Comparison of ENCODE assay signal across 8 cellular contexts in the genomic region with DNA sequence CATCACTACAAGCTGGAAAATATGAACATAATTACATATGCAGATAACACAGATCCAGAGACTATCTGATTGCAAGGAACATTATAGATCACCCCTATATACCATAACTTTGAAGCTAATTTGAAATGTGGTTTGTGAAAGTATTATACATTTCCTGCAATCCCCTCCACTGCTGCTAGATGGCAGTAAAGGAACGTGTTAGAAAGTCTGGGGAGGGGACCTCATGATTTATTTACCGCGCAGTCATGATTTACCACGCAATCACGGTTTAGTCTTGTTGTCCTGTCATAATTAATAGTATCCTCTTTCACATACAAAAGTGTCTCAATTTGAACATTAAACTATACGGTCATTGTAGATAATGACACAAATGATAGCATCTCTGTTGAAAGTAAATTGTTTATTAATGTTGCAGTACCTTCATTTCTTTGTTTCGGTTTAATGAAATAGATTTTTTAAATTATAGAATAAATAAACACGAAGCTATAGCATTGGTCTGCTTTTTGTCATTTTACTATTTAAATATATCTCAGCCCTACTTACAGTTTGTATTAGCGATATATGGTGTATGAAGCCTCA.
DNase-seq lines count a peak whose midpoint lies in the region; ATAC-seq and TF ChIP-seq lines count a peak whose summit lies in the region.

No MANE protein-coding gene starts in this region.

- H3K4me2 ChIP-seq in IMR-90 (ENCODE audit: low read depth, low read length) (peak overlapping the region; percentile 94), hepatocyte (peak overlapping the region; percentile 58)

- DNase-seq in AG04449 (ENCODE audit: low read depth, low spot score) (no peak), GM10266 (ENCODE audit: extremely low spot score) (peak; percentile 48), IMR-90 (peak; percentile 63), RKO (ENCODE audit: low spot score) (peak; percentile 86), hepatocyte (ENCODE audit: low spot score) (peak; percentile 73)
- peak; percentile 14 for DNase-seq in activated naive CD8-positive, alpha-beta T cell treated with anti-CD3 and anti-CD28 coated beads, Interleukin-2, amount 50 U/mL, for 16 hours (ENCODE audit: low read depth, low spot score)
- DNase-seq in stimulated activated CD4-positive, alpha-beta T cell treated with anti-CD3 and anti-CD28 coated beads, Interleukin-15, amount 100 ng/mL, for 24 hours: peak; percentile 60

- no peaks in the 10 kb centered on the region for H3K4me1 ChIP-seq in IMR-90 (ENCODE audit: control insufficient read depth, insufficient read depth, low read length)
- H3K4me1 ChIP-seq in hepatocyte (ENCODE audit: insufficient read depth): no peaks in the 10 kb centered on the region

- H4K8ac ChIP-seq in IMR-90 (ENCODE audit: low read depth in 2 of 2, low read length in 2 of 2): no peak overlapping the region

- H2BK120ac ChIP-seq in IMR-90 (ENCODE audit: low read depth, low read length): no peak overlapping the region; the same call in 1 of the 2 replicates

- WGBS in IMR-90 (ENCODE audit: extremely low coverage in 2 of 2, insufficient read length in 1 of 2), 2 experiments: no CpG with 5 or more reads among the region's 9 CpGs
- WGBS in hepatocyte (ENCODE audit: low lambda C conversion rate, missing lambda C conversion rate): 24% methylated on average over 9 of the region's 9 CpGs

- H2BK20ac ChIP-seq in IMR-90 (ENCODE audit: low read depth, low read length): no peak overlapping the region

- no peak overlapping the region for H3K23ac ChIP-seq in IMR-90 (ENCODE audit: low read depth, low read length)

- intact Hi-C loops in IMR-90 (cut with micrococcal nuclease): loop anchor here (1.0 to 10.0 kb wide), 3 partner anchors 69 to 401 kb away; no protein-coding TSS in a partner anchor

- BruUV-seq in IMR-90 (replicated peaks; lab: Mats Ljungman, UMichigan): no TSS peak

- POLR2A ChIA-PET in AG04449 (lab: Yijun Ruan, JAX): interaction anchor here (1.2 kb wide), 1 partner anchor 46 kb away, joined by 3 read pairs; no protein-coding TSS in a partner anchor
- POLR2A ChIA-PET in IMR-90 (lab: Charles Lee; ENCODE audit: unreplicated experiment): no interaction called here

- no peak overlapping the region; the same call in 1 of the 2 replicates for H3K4me3 ChIP-seq in AG04449 (ENCODE audit: low read depth, low read length)
- peak overlapping the region; percentile 39; the same call in 1 of the 2 replicates for H3K4me3 ChIP-seq in IMR-90 (ENCODE audit: insufficient read depth, low read depth, low read length)
- no peak overlapping the region for H3K4me3 ChIP-seq in hepatocyte

- H2AK9ac ChIP-seq in IMR-90 (replicated peaks; ENCODE audit: low read depth, low read length, poor library complexity): no peak overlapping the region

- no peaks in the 10 kb centered on the region for H3K36me3 ChIP-seq in IMR-90 (ENCODE audit: control insufficient read depth, insufficient read depth, low read length)
- no peaks in the 10 kb centered on the region for H3K36me3 ChIP-seq in hepatocyte (replicated peaks; ENCODE audit: insufficient read depth, low read depth)

- H3K56ac ChIP-seq in IMR-90 (ENCODE audit: extremely low read depth, insufficient read depth, low read length): no peak overlapping the region

- no peak overlapping the region for H2BK15ac ChIP-seq in IMR-90 (ENCODE audit: low read depth, low read length)

- H3K9me3 ChIP-seq in IMR-90 (ENCODE audit: control insufficient read depth, insufficient read depth, low read length) (no peaks in the 10 kb centered on the region), hepatocyte (ENCODE audit: low read depth) (no peaks in the 10 kb centered on the region)

- H4K20me1 ChIP-seq in IMR-90 (ENCODE audit: insufficient read depth, low read length) (no peaks in the 10 kb centered on the region), hepatocyte (ENCODE audit: insufficient read depth, poor library complexity, severe bottlenecking) (no peaks in the 10 kb centered on the region)

- H3K27ac ChIP-seq in IMR-90 (ENCODE audit: insufficient read depth, low read length) (no peak overlapping the region), hepatocyte (no peak overlapping the region)

- H3K14ac ChIP-seq in IMR-90 (replicated peaks; ENCODE audit: low read depth, low read length): no peak overlapping the region

- CTCF ChIA-PET in AG04449 (lab: Yijun Ruan, JAX) (interaction anchor here (0.6 to 11.2 kb wide), 50 partner anchors 9 to 400 kb away, joined by 3 to 167 read pairs (median 5); a partner anchor contains a TSS), IMR-90 (lab: Yijun Ruan, JAX) (interaction anchor here (0.5 to 2.3 kb wide), 18 partner anchors 10 to 192 kb away, joined by 3 to 19 read pairs (median 4); no protein-coding TSS in a partner anchor)

- H3K79me2 ChIP-seq in hepatocyte: no peaks in the 10 kb centered on the region

- H2AK5ac ChIP-seq in IMR-90 (ENCODE audit: low read depth, low read length): no peak overlapping the region

- H4K5ac ChIP-seq in IMR-90 (ENCODE audit: low read depth, low read length): no peak overlapping the region

- ATAC-seq in IMR-90 (ENCODE audit: low read depth) (peak; percentile 73), HG02623 (IDR thresholded peaks at IDR 0.05; ENCODE audit: unreplicated experiment) (no peak)

- no peak overlapping the region for H3K9ac ChIP-seq in IMR-90 (ENCODE audit: low read depth, low read length)

- no peaks in the 10 kb centered on the region for H3K9me2 ChIP-seq in hepatocyte (replicated peaks; ENCODE audit: insufficient read depth)

- TF ChIP-seq POLR2A in IMR-90 (IDR thresholded peaks at IDR 0.05; ENCODE audit: low read depth, low read length): no peak

- TF ChIP-seq CTCF in AG04449 (IDR thresholded peaks at IDR 0.05; ENCODE audit: insufficient read depth, low read length, missing control alignments) (peak; percentile 70), GM10266 (IDR thresholded peaks at IDR 0.05; ENCODE audit: control insufficient read depth, insufficient read depth, low read depth, missing control alignments) (peak; percentile 85), IMR-90 (conservative IDR thresholded peaks at IDR 0.05; ENCODE audit: low read depth, low read length) (peak; percentile 87), hepatocyte (IDR thresholded peaks at IDR 0.05; ENCODE audit: poor library complexity) (peak; percentile 94)

- no peak overlapping the region for H3K4ac ChIP-seq in IMR-90 (ENCODE audit: low read depth, low read length)

- H3K79me1 ChIP-seq in IMR-90 (ENCODE audit: low read depth in 1 of 2, low read length in 2 of 2): no peaks in the 10 kb centered on the region

- H3K18ac ChIP-seq in IMR-90 (ENCODE audit: low read depth, low read length): no peak overlapping the region

- H2AFZ ChIP-seq in IMR-90 (replicated peaks; ENCODE audit: low read length, poor library complexity) (no peak overlapping the region), hepatocyte (no peak overlapping the region)

- dilution Hi-C loops in IMR-90 (cut with HindIII; ENCODE audit: low sequenced_read_pairs, unreplicated experiment): no loop called here

- H4K91ac ChIP-seq in IMR-90 (ENCODE audit: insufficient read depth, low read depth, low read length): no peak overlapping the region

- no peak overlapping the region for H2BK5ac ChIP-seq in IMR-90 (ENCODE audit: low read depth, low read length, poor library complexity, severe bottlenecking)

- in situ Hi-C loops in IMR-90 (cut with MboI; ENCODE audit: low sequenced_read_pairs): loop anchor here (5.0 to 10.0 kb wide), 2 partner anchors 67 to 181 kb away; no protein-coding TSS in a partner anchor

- H3K27me3 ChIP-seq in IMR-90 (ENCODE audit: control insufficient read depth, insufficient read depth, low read length) (0 out of 2 replicates have a peak, but pooled peaks cover 3% of the 10 kb centered on the region), hepatocyte (peaks cover 8% of the 10 kb centered on the region)

- TF ChIP-seq RAD21 in IMR-90 (IDR thresholded peaks at IDR 0.05; ENCODE audit: low read length): peak; percentile 82

- no peaks in the 10 kb centered on the region for H3K9me1 ChIP-seq in IMR-90 (ENCODE audit: insufficient read depth, low read length)

TF ChIP-seq in IMR-90, 13 proteins besides CTCF, POLR2A, EP300 and RAD21:
- TF ChIP-seq CHD1 (IDR thresholded peaks at IDR 0.05; ENCODE audit: low read depth, low read length): no peak
- TF ChIP-seq SMC3 (IDR thresholded peaks at IDR 0.05; ENCODE audit: low read depth, low read length): peak; percentile 64
- TF ChIP-seq, protein P1, sequence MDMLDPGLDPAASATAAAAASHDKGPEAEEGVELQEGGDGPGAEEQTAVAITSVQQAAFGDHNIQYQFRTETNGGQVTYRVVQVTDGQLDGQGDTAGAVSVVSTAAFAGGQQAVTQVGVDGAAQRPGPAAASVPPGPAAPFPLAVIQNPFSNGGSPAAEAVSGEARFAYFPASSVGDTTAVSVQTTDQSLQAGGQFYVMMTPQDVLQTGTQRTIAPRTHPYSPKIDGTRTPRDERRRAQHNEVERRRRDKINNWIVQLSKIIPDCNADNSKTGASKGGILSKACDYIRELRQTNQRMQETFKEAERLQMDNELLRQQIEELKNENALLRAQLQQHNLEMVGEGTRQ (IDR thresholded peaks at IDR 0.05; ENCODE audit: low read depth, low read length): no peak
- no peak for TF ChIP-seq MAFK (IDR thresholded peaks at IDR 0.05; ENCODE audit: low read depth, low read length)
- no peak for TF ChIP-seq FOS (IDR thresholded peaks at IDR 0.05; ENCODE audit: low read depth, low read length)
- no peak for TF ChIP-seq BHLHE40 (IDR thresholded peaks at IDR 0.05; ENCODE audit: low read depth, low read length)
- TF ChIP-seq, protein P2, sequence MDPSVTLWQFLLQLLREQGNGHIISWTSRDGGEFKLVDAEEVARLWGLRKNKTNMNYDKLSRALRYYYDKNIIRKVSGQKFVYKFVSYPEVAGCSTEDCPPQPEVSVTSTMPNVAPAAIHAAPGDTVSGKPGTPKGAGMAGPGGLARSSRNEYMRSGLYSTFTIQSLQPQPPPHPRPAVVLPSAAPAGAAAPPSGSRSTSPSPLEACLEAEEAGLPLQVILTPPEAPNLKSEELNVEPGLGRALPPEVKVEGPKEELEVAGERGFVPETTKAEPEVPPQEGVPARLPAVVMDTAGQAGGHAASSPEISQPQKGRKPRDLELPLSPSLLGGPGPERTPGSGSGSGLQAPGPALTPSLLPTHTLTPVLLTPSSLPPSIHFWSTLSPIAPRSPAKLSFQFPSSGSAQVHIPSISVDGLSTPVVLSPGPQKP (IDR thresholded peaks at IDR 0.05; ENCODE audit: borderline replicate concordance, low read depth, low read length): no peak
- no peak for TF ChIP-seq RFX5 (IDR thresholded peaks at IDR 0.05; ENCODE audit: low read depth, low read length)
- 0 out of 2 replicates have a peak, but pooled peaks have one; percentile 20 for TF ChIP-seq NFE2L2 (IDR thresholded peaks at IDR 0.05; ENCODE audit: low read depth, low read length)
- TF ChIP-seq MXI1 (IDR thresholded peaks at IDR 0.05; ENCODE audit: borderline replicate concordance, low read depth, low read length): no peak
- no peak for TF ChIP-seq MAZ (IDR thresholded peaks at IDR 0.05; ENCODE audit: borderline replicate concordance, low read depth, low read length)
- TF ChIP-seq CEBPB (IDR thresholded peaks at IDR 0.05; ENCODE audit: low read depth, low read length): no peak
- TF ChIP-seq RCOR1 (IDR thresholded peaks at IDR 0.05; ENCODE audit: insufficient replicate concordance, low read length): no peak
